Comparison of ENCODE assay signal across 8 cellular contexts in genomic region chr5:172451771-172452197, GRCh38. TPM values are rescaled to one million over a fixed set of nuclear protein-coding genes. Genes with fewer than 3 reads are reported as not detected.
A peak's percentile ranks its signal among the peaks of the same experiment; 100 is the strongest.
DNase-seq lines count a peak whose midpoint lies in the region; ATAC-seq and TF ChIP-seq lines count a peak whose summit lies in the region.

No MANE protein-coding gene starts in this region.

- no peak overlapping the region for H4K91ac ChIP-seq in neuronal stem cell (ENCODE audit: low read depth, low read length, poor library complexity)

- no peak overlapping the region for H2BK5ac ChIP-seq in neuronal stem cell (ENCODE audit: low read length)

- H3K4me2 ChIP-seq in neuronal stem cell (ENCODE audit: insufficient read depth, low read length, poor library complexity, severe bottlenecking), result no peak overlapping the region

- no peak overlapping the region for H2BK120ac ChIP-seq in neuronal stem cell (ENCODE audit: low read depth, low read length)

- no peak overlapping the region for H3K4ac ChIP-seq in neuronal stem cell (ENCODE audit: low read length)

- H3K4me1 ChIP-seq in neuronal stem cell (ENCODE audit: control insufficient read depth in 2 of 2, insufficient read depth in 1 of 2, low read depth in 1 of 2, low read length in 2 of 2), result peaks cover 9 to 21% of the 10 kb centered on the region in 2 donors

- H3K79me1 ChIP-seq in neuronal stem cell (ENCODE audit: low read depth, low read length), result peaks cover 4% of the 10 kb centered on the region

- H2BK12ac ChIP-seq in neuronal stem cell (ENCODE audit: low read length), result no peak overlapping the region

- no peak for ATAC-seq in GM21528 (IDR thresholded peaks at IDR 0.05; ENCODE audit: low FRiP score, unreplicated experiment)
- ATAC-seq in HG03196 (IDR thresholded peaks at IDR 0.05; ENCODE audit: unreplicated experiment), result no peak

- H3K9ac ChIP-seq in neuronal stem cell (ENCODE audit: low read depth, low read length, poor library complexity), result no peak overlapping the region

- peak overlapping the region; percentile 11 for H3K18ac ChIP-seq in neuronal stem cell (ENCODE audit: low read length)

- H3K36me3 ChIP-seq in neuronal stem cell (replicated peaks in 1 of 2; ENCODE audit: control insufficient read depth in 2 of 2, insufficient read depth in 2 of 2, low read length in 2 of 2), result peaks cover 3 to 46% of the 10 kb centered on the region in 2 donors

- H3K23ac ChIP-seq in neuronal stem cell (ENCODE audit: low read depth, low read length, poor library complexity), result no peak overlapping the region

- WGBS in neuronal stem cell (ENCODE audit: extremely low coverage in 2 of 2, insufficient read length in 2 of 2, insufficient replicate concordance in 1 of 2), 2 donors, result no CpG with 5 or more reads among the region's 3 CpGs

- H3K9me3 ChIP-seq in neuronal stem cell (replicated peaks in 1 of 2; ENCODE audit: control insufficient read depth in 2 of 2, insufficient read depth in 1 of 2, low read depth in 1 of 2, low read length in 2 of 2), result no peaks in the 10 kb centered on the region

- no peak overlapping the region for H2AFZ ChIP-seq in neuronal stem cell (ENCODE audit: low read length)

- no peak for TF ChIP-seq CTCF in epithelial cell of esophagus (IDR thresholded peaks at IDR 0.05; ENCODE audit: insufficient read depth, low read depth, low read length, missing control alignments)

- H3K14ac ChIP-seq in neuronal stem cell (ENCODE audit: low read length), result no peak overlapping the region

- DNase-seq in AG20443 (ENCODE audit: low spot score), result peak; percentile 51
- DNase-seq in NCI-H226, result peak; percentile 21
- peak; percentile 94 for DNase-seq in epithelial cell of esophagus (ENCODE audit: low read depth)
- DNase-seq in neuronal stem cell (ENCODE audit: low spot score), result no peak
- DNase-seq in LoVo (ENCODE audit: low spot score), result no peak
- no peak for DNase-seq in NCI-H2171 treated with DMSO at 0.1 percent for 48 hours (lab: John Stamatoyannopoulos, UW)

- no peak overlapping the region for H3K27ac ChIP-seq in neuronal stem cell (replicated peaks; ENCODE audit: low read length)

- H3K27me3 ChIP-seq in neuronal stem cell (ENCODE audit: control insufficient read depth in 3 of 3, insufficient read depth in 3 of 3, low read depth in 1 of 3, low read length in 3 of 3), result no peaks in the 10 kb centered on the region

- H2AK5ac ChIP-seq in neuronal stem cell (ENCODE audit: low read depth, low read length), result peak overlapping the region; percentile 29

- no peak overlapping the region for H4K8ac ChIP-seq in neuronal stem cell (ENCODE audit: low read depth, low read length)

- no peak overlapping the region for H3K4me3 ChIP-seq in epithelial cell of esophagus (ENCODE audit: low read length)
- H3K4me3 ChIP-seq in neuronal stem cell (ENCODE audit: low read length in 2 of 2), result no peak overlapping the region

- no peak overlapping the region for H2BK15ac ChIP-seq in neuronal stem cell (ENCODE audit: low read length)

RNA-seq across cellular contexts. Expression of gene SH3PXD2B, which starts 2.5 kb away (rescaled TPM):
- 24.7 TPM for polyA plus RNA-seq in neuronal stem cell (2013, experiment 1 of 2)
- 25.6 TPM for polyA plus RNA-seq in neuronal stem cell (2013, experiment 2 of 2)

Comparison
In these comparisons a context has a peak if more than half of its experiments do, and no peak if none do; other contexts are left out.
1. DNase-seq: peak in AG20443 (single experiment), NCI-H226 (single experiment) and epithelial cell of esophagus (single experiment); none in neuronal stem cell (single experiment), LoVo (single experiment) and NCI-H2171 treated with DMSO at 0.1 percent for 48 hours (single experiment).